Comparison of ENCODE assay signal across 19 cellular contexts in genomic region chr20:50723672-50724071, GRCh38. TPM values are rescaled to one million over a fixed set of nuclear protein-coding genes. Genes with fewer than 3 reads are reported as not detected.
A peak's percentile ranks its signal among the peaks of the same experiment; 100 is the strongest.
DNase-seq lines count a peak whose midpoint lies in the region; ATAC-seq, FAIRE-seq and TF ChIP-seq lines count a peak whose summit lies in the region.
"Had no signal": no experiment of that assay in that cellular context is flagged by ENCODE, and none has a peak within 500 bp of the region (broad histone marks: within the 10 kb centered on the region; RNA-seq: fewer than 3 reads in every experiment).

No MANE protein-coding gene starts in this region.

- H3K4me3 Mint-ChIP-seq in MCF 10A (ENCODE audit: unreplicated experiment) = no peak overlapping the region
- H3K4me3 Mint-ChIP-seq: CD8-positive, alpha-beta memory T cell had no signal

- peak overlapping the region; percentile 60 for H3K27ac ChIP-seq in mammary epithelial cell (ENCODE audit: insufficient read depth, low read depth, low read length)
- no peak overlapping the region for H3K27ac ChIP-seq in K562 (ENCODE audit: extremely low read depth, low read depth, low read length)
- H3K27ac ChIP-seq in mesodermal cell (ENCODE audit: low read depth, low read length, severe bottlenecking) = peak overlapping the region; percentile 16
- H3K27ac ChIP-seq in thoracic aorta = peak overlapping the region; percentile 77 to 79
- H3K27ac ChIP-seq in colonic mucosa = no peak overlapping the region
- H3K27ac ChIP-seq: 22Rv1 had no signal

- BruUV-seq in mammary epithelial cell (replicated peaks; lab: Mats Ljungman, UMichigan) (no TSS peak), MCF 10A (replicated peaks; lab: Mats Ljungman, UMichigan) (no TSS peak), K562 (replicated peaks; lab: Mats Ljungman, UMichigan) (no TSS peak)

- DNase-seq in mammary epithelial cell = no peak
- DNase-seq in MCF 10A (ENCODE audit: unreplicated experiment) = no peak
- DNase-seq in K562 (ENCODE audit: extremely low read depth in 1 of 4, low spot score in 3 of 4) = no peak
- no peak for DNase-seq in thoracic aorta (ENCODE audit: low spot score)
- DNase-seq in activated naive CD4-positive, alpha-beta T cell treated with Interleukin-2 at 50 U/mL for 16 hours = no peak
- no peak for DNase-seq in colonic mucosa
- DNase-seq: CD8-positive, alpha-beta memory T cell; DND-41; GM23248; Karpas-422; MM.1S; NCI-H1092 treated with DMSO at 0.1 percent for 48 hours; NCI-H1694; SHP77 had no signal

- H3K9me3 ChIP-seq in mammary epithelial cell (replicated peaks; ENCODE audit: insufficient read depth, low read length) (no peaks in the 10 kb centered on the region), K562 (replicated peaks; ENCODE audit: control insufficient read depth, insufficient read depth, low read depth, low read length) (no peaks in the 10 kb centered on the region), mesodermal cell (ENCODE audit: control insufficient read depth, low read length) (no peaks in the 10 kb centered on the region), thoracic aorta (no peaks in the 10 kb centered on the region), colonic mucosa (no peaks in the 10 kb centered on the region)

- no peak overlapping the region for H2AFZ ChIP-seq in mammary epithelial cell (ENCODE audit: low read depth, low read length)
- no peak overlapping the region for H2AFZ ChIP-seq in K562 (ENCODE audit: low read depth, low read length)

- TF ChIP-seq EP300 in K562 (IDR thresholded peaks at IDR 0.05; ENCODE audit: low read length) = no peak

- no peak overlapping the region for H3K9ac ChIP-seq in mammary epithelial cell (ENCODE audit: insufficient read depth, low read length)
- H3K9ac ChIP-seq in K562 (ENCODE audit: insufficient read depth in 1 of 2, low read depth in 2 of 2, low read length in 2 of 2) = no peak overlapping the region
- H3K9ac ChIP-seq in colonic mucosa (ENCODE audit: low read depth in 2 of 2, low read length in 2 of 2) = no peak overlapping the region

- H3K36me3 ChIP-seq in mammary epithelial cell (ENCODE audit: insufficient read depth, low read length) = no peaks in the 10 kb centered on the region
- no peaks in the 10 kb centered on the region for H3K36me3 ChIP-seq in K562 (ENCODE audit: control insufficient read depth, insufficient read depth, low read length)
- H3K36me3 ChIP-seq in mesodermal cell (ENCODE audit: control insufficient read depth, insufficient read depth, low read length) = no peaks in the 10 kb centered on the region
- no peaks in the 10 kb centered on the region for H3K36me3 ChIP-seq in thoracic aorta
- no peaks in the 10 kb centered on the region for H3K36me3 ChIP-seq in colonic mucosa

- H3K27ac Mint-ChIP-seq in MCF 10A (ENCODE audit: low read depth, unreplicated experiment) = no peak overlapping the region
- H3K27ac Mint-ChIP-seq: CD8-positive, alpha-beta memory T cell had no signal

- TF ChIP-seq RAD21 in K562 (CRISPR knock-in tag; conservative IDR thresholded peaks at IDR 0.05 in 1 of 2, IDR thresholded peaks at IDR 0.05 in 1 of 2) = no peak

- in situ Hi-C loops in mammary epithelial cell (cut with MboI; ENCODE audit: low sequenced_read_pairs in 2 of 2) (no loop called here), K562 (cut with MboI) (no loop called here)

- CTCF ChIA-PET in mammary epithelial cell (lab: Charles Lee; ENCODE audit: low non-redundant PET) = no interaction called here
- CTCF ChIA-PET in MCF 10A (lab: Yijun Ruan, JAX) = interaction anchor here (0.6 to 1.1 kb wide), 9 partner anchors 10 to 480 kb away, joined by 3 to 7 read pairs (median 3); no protein-coding TSS in a partner anchor
- CTCF ChIA-PET in K562 (lab: Yijun Ruan, JAX; ENCODE audit: low intra/inter-chr PET ratio) = no interaction called here

- H3K27me3 Mint-ChIP-seq in MCF 10A (ENCODE audit: insufficient read depth, unreplicated experiment) = no peaks in the 10 kb centered on the region

- no peaks in the 10 kb centered on the region for H3K27me3 ChIP-seq in mammary epithelial cell (ENCODE audit: insufficient read depth, low read length)
- no peaks in the 10 kb centered on the region for H3K27me3 ChIP-seq in K562 (ENCODE audit: control insufficient read depth in 2 of 2, insufficient read depth in 2 of 2, low read length in 2 of 2)
- no peaks in the 10 kb centered on the region for H3K27me3 ChIP-seq in thoracic aorta (replicated peaks; ENCODE audit: insufficient read depth)
- H3K27me3 ChIP-seq in colonic mucosa = no peaks in the 10 kb centered on the region

- no peak for ATAC-seq in K562
- ATAC-seq in thoracic aorta (ENCODE audit: insufficient number of reproducible peaks, low FRiP score, low read depth) = no peak
- ATAC-seq in GM18868 (IDR thresholded peaks at IDR 0.05; ENCODE audit: unreplicated experiment) = no peak
- ATAC-seq: GM12878 had no signal

- H3K4me3 ChIP-seq in mammary epithelial cell (replicated peaks in 1 of 3; ENCODE audit: insufficient read depth in 1 of 3, low read depth in 2 of 3, low read length in 3 of 3) = no peak overlapping the region
- H3K4me3 ChIP-seq in K562 = no peak overlapping the region
- no peak overlapping the region for H3K4me3 ChIP-seq in mesodermal cell (ENCODE audit: extremely low read depth, insufficient read depth, low read length, poor library complexity, severe bottlenecking)
- H3K4me3 ChIP-seq in thoracic aorta = no peak overlapping the region
- no peak overlapping the region for H3K4me3 ChIP-seq in colonic mucosa
- H3K4me3 ChIP-seq: GM12878, GM23248 had no signal

- 88% methylated on average over 8 of the region's 9 CpGs for WGBS in mammary epithelial cell (ENCODE audit: low coverage, missing lambda C conversion rate)
- 76% methylated on average over 9 of the region's 9 CpGs for WGBS in K562 (ENCODE audit: insufficient coverage, low coverage, missing lambda C conversion rate)
- 90 to 94% methylated on average over 9 of the region's 9 CpGs for WGBS in mesodermal cell (ENCODE audit: insufficient coverage in 2 of 2), 2 experiments

- H3K4me1 ChIP-seq in mammary epithelial cell (ENCODE audit: insufficient read depth, low read length) (peaks cover 34% of the 10 kb centered on the region), K562 (replicated peaks in 1 of 2; ENCODE audit: control insufficient read depth in 2 of 2, insufficient read depth in 2 of 2, low read length in 2 of 2) (peaks cover 25 to 41% of the 10 kb centered on the region in 2 experiments; a peak in 4 of 5 replicates), mesodermal cell (ENCODE audit: control insufficient read depth, insufficient read depth, low read length, poor library complexity, severe bottlenecking) (peaks cover 16% of the 10 kb centered on the region), thoracic aorta (ENCODE audit: control insufficient read depth in 1 of 2, low read depth in 2 of 2) (peaks cover 18 to 45% of the 10 kb centered on the region in 2 donors), colonic mucosa (no peaks in the 10 kb centered on the region)

- H3K9me1 ChIP-seq in K562 (ENCODE audit: control insufficient read depth, insufficient read depth, low read length) = no peaks in the 10 kb centered on the region

- peaks cover 11% of the 10 kb centered on the region for H3K4me1 Mint-ChIP-seq in MCF 10A (ENCODE audit: insufficient read depth, unreplicated experiment)
- H3K4me1 Mint-ChIP-seq: CD8-positive, alpha-beta memory T cell had no signal

- intact Hi-C loops in mammary epithelial cell (cut with micrococcal nuclease) = no loop called here
- intact Hi-C loops in MCF 10A (cut with micrococcal nuclease) = no loop called here
- intact Hi-C loops in K562 (cut with micrococcal nuclease) = no loop called here
- intact Hi-C loops in colonic mucosa (cut with DNase I) = no loop called here

- H3K4me2 ChIP-seq in mammary epithelial cell (ENCODE audit: insufficient read depth, low read depth, low read length) (no peak overlapping the region), K562 (ENCODE audit: insufficient read depth, low read length) (no peak overlapping the region)

- no peak for TF ChIP-seq POLR2A in K562 (conservative IDR thresholded peaks at IDR 0.05)

- H4K20me1 ChIP-seq in mammary epithelial cell (ENCODE audit: insufficient read depth, low read length) (no peaks in the 10 kb centered on the region), K562 (replicated peaks; ENCODE audit: control insufficient read depth, insufficient read depth, low read length) (no peaks in the 10 kb centered on the region)

- TF ChIP-seq CTCF in mammary epithelial cell (conservative IDR thresholded peaks at IDR 0.05 in 1 of 2, IDR thresholded peaks at IDR 0.05 in 1 of 2; ENCODE audit: extremely low read depth in 1 of 2, insufficient read depth in 1 of 2, low read depth in 1 of 2, low read length in 2 of 2) (no peak), MCF 10A (IDR thresholded peaks at IDR 0.05; ENCODE audit: unreplicated experiment) (no peak), K562 (IDR thresholded peaks at IDR 0.05 in 2 of 3, conservative IDR thresholded peaks at IDR 0.05 in 1 of 3; ENCODE audit: insufficient read depth in 2 of 3, low read depth in 1 of 3, low read length in 3 of 3) (no peak), thoracic aorta (IDR thresholded peaks at IDR 0.05) (no peak), colonic mucosa (IDR thresholded peaks at IDR 0.05) (no peak)

- H3K79me2 ChIP-seq in mammary epithelial cell (ENCODE audit: insufficient read depth, low read length) (no peaks in the 10 kb centered on the region), K562 (ENCODE audit: control insufficient read depth, insufficient read depth, low read length) (no peaks in the 10 kb centered on the region)

- dilution Hi-C loops in mammary epithelial cell (cut with HindIII; ENCODE audit: low sequenced_read_pairs) = no loop called here

- POLR2A ChIA-PET in MCF 10A (lab: Yijun Ruan, JAX) = interaction anchor here (0.6 to 2.0 kb wide), 6 partner anchors 14 to 77 kb away, joined by 3 to 14 read pairs (median 4); no protein-coding TSS in a partner anchor
- POLR2A ChIA-PET in K562 (lab: Yijun Ruan, JAX) = no interaction called here

- H3K36me3 Mint-ChIP-seq in MCF 10A (ENCODE audit: insufficient read depth, unreplicated experiment) = no peaks in the 10 kb centered on the region

- FAIRE-seq in K562 (lab: Jason Lieb, UNC) = no peak
- FAIRE-seq: G401.6, GM12878 had no signal

- no peaks in the 10 kb centered on the region for H3K9me3 Mint-ChIP-seq in MCF 10A (ENCODE audit: unreplicated experiment)
- H3K9me3 Mint-ChIP-seq: CD8-positive, alpha-beta memory T cell had no signal

RNA-seq across cellular contexts. Expression of gene PARD6B, which starts 7.7 kb away (rescaled TPM):
- total RNA-seq in mammary epithelial cell = 1 to 10 TPM; 5.6 to 7.7 TPM
- polyA plus RNA-seq in mammary epithelial cell = 1.5 TPM
- 4.8 TPM for polyA minus RNA-seq in mammary epithelial cell
- 5.3 and 5.8 TPM in 2 replicates for total RNA-seq in MCF 10A (2022)
- 9.8 and 24.9 TPM in 2 replicates for total RNA-seq in K562 (2011; cell fraction: chromatin; rRNA removed; ENCODE audit: low replicate concordance)
- total RNA-seq in K562 (2011; cell fraction: nucleolus; rRNA removed) = 5.3 and 6.2 TPM in 2 replicates
- 12.7 and 15.3 TPM in 2 replicates for total RNA-seq in K562 (2011; cell fraction: nucleoplasm; rRNA removed)
- 5.5 and 5.9 TPM in 2 replicates for total RNA-seq in K562 (2014; rRNA removed)
- 10.4 and 12.7 TPM in 2 replicates for total RNA-seq in K562 (2014; rRNA removed; fragmentation: Illumina TruSeq; extraction: Trizol)
- 9.0 and 9.8 TPM in 2 replicates for total RNA-seq in K562 (2015; rRNA removed; fragmentation: Illumina TruSeq; extraction: Trizol)
- 12.0 and 12.3 TPM in 2 replicates for total RNA-seq in K562 (2021)
- 4.5 and 5.3 TPM in 2 replicates for polyA plus RNA-seq in K562 (2011; rRNA removed)
- polyA plus RNA-seq in K562 (2011; cell fraction: cytosol; rRNA removed) = 1.5 and 2.7 TPM in 2 replicates
- polyA plus RNA-seq in K562 (2011; cell fraction: nucleus; rRNA removed) = 1.9 and 2.6 TPM in 2 replicates
- polyA plus RNA-seq in K562 (2012) = 0.96 and 1.2 TPM in 2 replicates
- 1.7 and 2.5 TPM in 2 replicates for polyA plus RNA-seq in K562 (2014; fragmentation: Illumina TruSeq; extraction: Trizol)
- polyA plus RNA-seq in K562 (2014; fragmentation: Nextera tagmentation; extraction: Ambion mirVana) = 1 to 10 TPM; 2.7 to 7.4 TPM
- polyA plus RNA-seq in K562 (2014; rRNA removed) = 2.5 and 2.6 TPM in 2 replicates
- polyA minus RNA-seq in K562 (2011; rRNA and poly(A)+ RNA removed) = 10.1 and 10.3 TPM in 2 replicates
- 5.6 and 5.7 TPM in 2 replicates for polyA minus RNA-seq in K562 (2011; cell fraction: cytosol; rRNA and poly(A)+ RNA removed)
- 2.2 and 3.1 TPM in 2 replicates for polyA minus RNA-seq in K562 (2011; cell fraction: nucleus; rRNA and poly(A)+ RNA removed)
- polyA plus RNA-seq in mesodermal cell (2013, experiment 1 of 2) = 4.7 TPM
- polyA plus RNA-seq in mesodermal cell (2013, experiment 2 of 2) = 5.9 TPM
- total RNA-seq in thoracic aorta = 10 to 100 TPM in 1 of 2 donors, 1 to 10 TPM in 1; 2.8 to 10.7 TPM
- 10 to 100 TPM; 16.6 to 35.6 TPM for total RNA-seq in colonic mucosa
- total RNA-seq: GM23248 had no signal

RNA-seq across cellular contexts. Expression of gene RIPOR3, which starts 32.3 kb away (rescaled TPM):
- total RNA-seq in mammary epithelial cell (under 1 TPM in 1 of 2 donors, not detected in 1; under 0.01 TPM), MCF 10A (2022) (not detected in 2 replicates), K562 (2014; rRNA removed) (22.3 and 28.3 TPM in 2 replicates), K562 (2014; rRNA removed; fragmentation: Illumina TruSeq; extraction: Trizol) (9.2 and 15.5 TPM in 2 replicates), K562 (2015; rRNA removed; fragmentation: Illumina TruSeq; extraction: Trizol) (12.8 and 13.3 TPM in 2 replicates), K562 (2021) (43.3 and 46.1 TPM in 2 replicates), thoracic aorta (1 to 10 TPM; 4.5 to 8.4 TPM), colonic mucosa (1 to 10 TPM; 1.9 to 2.9 TPM)
- polyA plus RNA-seq in mammary epithelial cell (not detected), K562 (2011; rRNA removed) (48.8 and 65.1 TPM in 2 replicates), K562 (2014; fragmentation: Illumina TruSeq; extraction: Trizol) (21.4 and 23.4 TPM in 2 replicates), K562 (2014; fragmentation: Nextera tagmentation; extraction: Ambion mirVana) (1 to 10 TPM; 3.3 to 3.8 TPM), K562 (2014; rRNA removed) (62.7 and 66.4 TPM in 2 replicates)
- not detected for polyA minus RNA-seq in mammary epithelial cell
- 220 and 451 TPM in 2 replicates for total RNA-seq in K562 (2011; cell fraction: chromatin; rRNA removed; ENCODE audit: low replicate concordance)
- total RNA-seq in K562 (2011; cell fraction: nucleolus; rRNA removed) = 258 and 278 TPM in 2 replicates
- 187 and 217 TPM in 2 replicates for total RNA-seq in K562 (2011; cell fraction: nucleoplasm; rRNA removed)
- 23.4 and 24.4 TPM in 2 replicates for polyA plus RNA-seq in K562 (2011; cell fraction: cytosol; rRNA removed)
- polyA plus RNA-seq in K562 (2011; cell fraction: nucleus; rRNA removed) = 468 and 642 TPM in 2 replicates
- polyA plus RNA-seq in K562 (2012) = 23.3 and 29.2 TPM in 2 replicates
- polyA minus RNA-seq in K562 (2011; rRNA and poly(A)+ RNA removed) = 12.5 and 15.4 TPM in 2 replicates
- 15.8 and 20.2 TPM in 2 replicates for polyA minus RNA-seq in K562 (2011; cell fraction: cytosol; rRNA and poly(A)+ RNA removed)
- 65.3 and 73.8 TPM in 2 replicates for polyA minus RNA-seq in K562 (2011; cell fraction: nucleus; rRNA and poly(A)+ RNA removed)
- polyA plus RNA-seq in mesodermal cell (2013, experiment 1 of 2) = 9.4 TPM
- 10.0 TPM for polyA plus RNA-seq in mesodermal cell (2013, experiment 2 of 2)
- total RNA-seq: CD8-positive, alpha-beta memory T cell; GM12878; GM23248 had no signal

Comparison
In these comparisons a context has a peak if more than half of its experiments do, and no peak if none do; other contexts are left out.
1. H3K27ac ChIP-seq: peak in mammary epithelial cell (single experiment), mesodermal cell (single experiment) and thoracic aorta (2 of 2); none in K562 (single experiment) and colonic mucosa (single experiment).